In the genomic region with DNA sequence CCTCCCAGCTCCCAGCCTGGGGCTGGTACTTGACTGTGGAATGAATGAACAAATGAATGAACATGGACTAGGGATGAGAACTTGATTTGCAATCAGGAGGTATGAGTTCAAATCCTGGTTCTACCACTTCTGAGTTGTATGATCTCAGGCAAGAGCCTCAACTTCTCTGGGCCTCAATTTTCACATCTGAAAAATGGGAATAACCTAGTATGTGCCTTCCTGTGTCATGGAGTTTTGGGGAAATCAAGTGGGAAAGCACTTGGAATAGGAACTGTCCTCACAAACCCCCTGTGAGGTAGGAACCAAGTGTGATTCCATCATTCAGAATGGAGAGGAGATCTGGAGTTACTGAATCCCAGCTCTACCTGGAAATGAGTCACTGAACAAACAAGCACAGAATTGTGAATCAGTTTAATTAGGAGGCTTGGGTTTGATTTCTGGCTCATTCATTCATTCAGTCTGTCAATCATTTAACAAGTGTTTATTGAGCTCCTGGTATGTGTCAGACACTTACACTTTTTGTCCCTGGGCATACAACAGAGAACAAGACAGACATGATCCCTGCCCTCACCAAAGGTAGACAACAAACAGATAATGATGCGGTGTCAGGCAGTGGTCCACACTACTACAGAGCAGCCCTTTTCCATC, we compare ENCODE assay signal across 1 cellular context.
TF ChIP-seq lines count a peak whose summit lies in the region.

No MANE protein-coding gene starts in this region.

TF ChIP-seq in liver, 16 proteins besides CTCF, POLR2A, EP300 and RAD21 (continued from another document):
- TF ChIP-seq, protein P1, sequence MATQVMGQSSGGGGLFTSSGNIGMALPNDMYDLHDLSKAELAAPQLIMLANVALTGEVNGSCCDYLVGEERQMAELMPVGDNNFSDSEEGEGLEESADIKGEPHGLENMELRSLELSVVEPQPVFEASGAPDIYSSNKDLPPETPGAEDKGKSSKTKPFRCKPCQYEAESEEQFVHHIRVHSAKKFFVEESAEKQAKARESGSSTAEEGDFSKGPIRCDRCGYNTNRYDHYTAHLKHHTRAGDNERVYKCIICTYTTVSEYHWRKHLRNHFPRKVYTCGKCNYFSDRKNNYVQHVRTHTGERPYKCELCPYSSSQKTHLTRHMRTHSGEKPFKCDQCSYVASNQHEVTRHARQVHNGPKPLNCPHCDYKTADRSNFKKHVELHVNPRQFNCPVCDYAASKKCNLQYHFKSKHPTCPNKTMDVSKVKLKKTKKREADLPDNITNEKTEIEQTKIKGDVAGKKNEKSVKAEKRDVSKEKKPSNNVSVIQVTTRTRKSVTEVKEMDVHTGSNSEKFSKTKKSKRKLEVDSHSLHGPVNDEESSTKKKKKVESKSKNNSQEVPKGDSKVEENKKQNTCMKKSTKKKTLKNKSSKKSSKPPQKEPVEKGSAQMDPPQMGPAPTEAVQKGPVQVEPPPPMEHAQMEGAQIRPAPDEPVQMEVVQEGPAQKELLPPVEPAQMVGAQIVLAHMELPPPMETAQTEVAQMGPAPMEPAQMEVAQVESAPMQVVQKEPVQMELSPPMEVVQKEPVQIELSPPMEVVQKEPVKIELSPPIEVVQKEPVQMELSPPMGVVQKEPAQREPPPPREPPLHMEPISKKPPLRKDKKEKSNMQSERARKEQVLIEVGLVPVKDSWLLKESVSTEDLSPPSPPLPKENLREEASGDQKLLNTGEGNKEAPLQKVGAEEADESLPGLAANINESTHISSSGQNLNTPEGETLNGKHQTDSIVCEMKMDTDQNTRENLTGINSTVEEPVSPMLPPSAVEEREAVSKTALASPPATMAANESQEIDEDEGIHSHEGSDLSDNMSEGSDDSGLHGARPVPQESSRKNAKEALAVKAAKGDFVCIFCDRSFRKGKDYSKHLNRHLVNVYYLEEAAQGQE (IDR thresholded peaks at IDR 0.05): peak; percentile 17
- TF ChIP-seq, protein P2, sequence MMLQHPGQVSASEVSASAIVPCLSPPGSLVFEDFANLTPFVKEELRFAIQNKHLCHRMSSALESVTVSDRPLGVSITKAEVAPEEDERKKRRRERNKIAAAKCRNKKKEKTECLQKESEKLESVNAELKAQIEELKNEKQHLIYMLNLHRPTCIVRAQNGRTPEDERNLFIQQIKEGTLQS (IDR thresholded peaks at IDR 0.05): no peak
- TF ChIP-seq TAF1 (conservative IDR thresholded peaks at IDR 0.05) (no peak), YY1 (IDR thresholded peaks at IDR 0.05) (no peak), JUND (IDR thresholded peaks at IDR 0.05) (peak in 1 of 2 donors; percentile 84), FOXA1 (IDR thresholded peaks at IDR 0.05) (peak; percentile 37), HNF4A (conservative IDR thresholded peaks at IDR 0.05) (peak in 1 of 2 donors; percentile 38)
- TF ChIP-seq, protein P3, sequence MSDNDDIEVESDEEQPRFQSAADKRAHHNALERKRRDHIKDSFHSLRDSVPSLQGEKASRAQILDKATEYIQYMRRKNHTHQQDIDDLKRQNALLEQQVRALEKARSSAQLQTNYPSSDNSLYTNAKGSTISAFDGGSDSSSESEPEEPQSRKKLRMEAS (IDR thresholded peaks at IDR 0.05): no peak
TF ChIP-seq in liver: peak in this region for 5.
